Comparison of ENCODE assay signal across 1 cellular context in genomic region chr5:140317859-140318258, GRCh38.
TF ChIP-seq lines count a peak whose summit lies in the region.

No MANE protein-coding gene starts in this region.

TF ChIP-seq in HCT116, 20 proteins besides CTCF, POLR2A, EP300 and RAD21 (continued from another document):
- TF ChIP-seq ZBTB33 (IDR thresholded peaks at IDR 0.05; ENCODE audit: extremely low read depth, insufficient replicate concordance, low read length), result no peak
- TF ChIP-seq SIN3A (IDR thresholded peaks at IDR 0.05; ENCODE audit: low read depth), result no peak
- TF ChIP-seq SP1 (IDR thresholded peaks at IDR 0.05; ENCODE audit: low read depth), result no peak
- no peak for TF ChIP-seq REST (IDR thresholded peaks at IDR 0.05; ENCODE audit: low read depth)
